In the genomic region with DNA sequence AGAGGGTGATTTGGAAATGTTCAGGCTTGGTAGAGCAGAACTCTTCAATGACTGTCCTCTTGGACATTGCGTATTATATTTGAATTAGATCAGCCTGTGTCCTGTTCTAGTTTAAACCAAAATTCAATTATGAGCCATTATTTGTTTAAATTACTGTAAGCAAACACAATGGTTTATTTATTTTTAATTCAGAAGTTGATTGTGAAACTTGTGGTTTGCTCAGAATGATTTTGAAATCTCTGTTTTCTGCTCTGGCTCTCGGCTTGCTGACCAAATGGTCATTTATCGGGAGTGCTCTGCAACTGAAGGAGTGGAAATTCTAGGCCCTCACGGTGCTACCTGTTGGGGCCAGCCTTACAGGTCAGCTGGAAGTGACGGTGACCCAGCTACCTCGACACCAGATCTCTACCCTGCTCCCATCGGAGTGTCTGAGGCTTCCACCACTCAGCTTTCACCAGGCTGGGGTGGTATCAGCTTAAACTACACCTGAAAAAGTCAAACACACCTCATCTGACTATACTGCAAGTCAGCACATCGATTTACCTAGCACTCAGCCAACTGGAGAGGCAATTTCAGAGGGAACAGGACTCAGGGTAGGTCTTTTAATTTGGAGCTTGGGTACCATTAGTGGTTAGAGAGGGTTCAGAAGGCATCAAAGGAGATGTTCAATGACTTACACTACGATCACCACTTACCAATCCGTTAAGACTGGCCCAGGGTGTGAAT, we compare ENCODE assay signal across 8 cellular contexts. TPM values are rescaled to one million over a fixed set of nuclear protein-coding genes. Genes with fewer than 3 reads are reported as not detected.
A peak's percentile ranks its signal among the peaks of the same experiment; 100 is the strongest.
DNase-seq lines count a peak whose midpoint lies in the region; ATAC-seq and TF ChIP-seq lines count a peak whose summit lies in the region.

No MANE protein-coding gene starts in this region.

- ATAC-seq in GM21515 (IDR thresholded peaks at IDR 0.05; ENCODE audit: unreplicated experiment), result no peak

- H3K27ac ChIP-seq in HUES64 (ENCODE audit: low read depth, low read length), result no peak overlapping the region
- peak overlapping the region; percentile 83 to 98 (median 92) for H3K27ac ChIP-seq in spleen

- TF ChIP-seq POLR2A in spleen (IDR thresholded peaks at IDR 0.05), result no peak

- peaks cover 14% of the 10 kb centered on the region for H3K27me3 ChIP-seq in HUES64 (ENCODE audit: insufficient read depth, low read length)
- peaks cover 20% of the 10 kb centered on the region for H3K27me3 ChIP-seq in iPS-15b (ENCODE audit: control insufficient read depth, insufficient read depth, low read length)
- no peaks in the 10 kb centered on the region for H3K27me3 ChIP-seq in spleen (replicated peaks in 1 of 7)

- CTCF ChIA-PET in activated naive CD4-positive, alpha-beta T cell treated with anti-CD3 and anti-CD28 coated beads, Interleukin-2, amount 10 ng/mL, durations not matched to agents 7 days and 5 days (lab: Charles Lee), result interaction anchor here (0.9 to 1.9 kb wide), 3 partner anchors 59 to 188 kb away, joined by 3 to 15 read pairs (median 7); no protein-coding TSS in a partner anchor

- H3K4me3 ChIP-seq in HUES64 (ENCODE audit: low read length) (peak overlapping the region; percentile 83), iPS-15b (ENCODE audit: low read depth, low read length) (peak overlapping the region; percentile 80), spleen (peak overlapping the region in 7 of 8 donors; percentile 60 to 97 (median 82))

- intact Hi-C loops in spleen (cut with DNase I; ENCODE audit: low total_unique reads), result loop anchor here (10.0 kb wide), 1 partner anchor 55 kb away; no protein-coding TSS in a partner anchor

- no peak overlapping the region for H3K9ac ChIP-seq in HUES64 (ENCODE audit: low read depth, low read length)
- no peak overlapping the region for H3K9ac ChIP-seq in iPS-15b (ENCODE audit: low read depth, low read length)

- DNase-seq in ELR (ENCODE audit: low read depth), result peak; percentile 31
- DNase-seq in activated naive CD4-positive, alpha-beta T cell treated with anti-CD3 and anti-CD28 coated beads, Interleukin-2, amount 10 ng/mL, durations not matched to agents 7 days and 5 days, result no peak
- DNase-seq in spleen, result no peak
- no peak for DNase-seq in GM19238 (ENCODE audit: insufficient read length, low spot score)
- no peak for DNase-seq in ecto neural progenitor cell (ENCODE audit: low spot score)

- H3K27ac Mint-ChIP-seq in activated naive CD4-positive, alpha-beta T cell treated with anti-CD3 and anti-CD28 coated beads, Interleukin-2, amount 10 ng/mL, durations not matched to agents 7 days and 5 days, result peak overlapping the region; percentile 91

- peak overlapping the region; percentile 77 for H3K4me3 Mint-ChIP-seq in activated naive CD4-positive, alpha-beta T cell treated with anti-CD3 and anti-CD28 coated beads, Interleukin-2, amount 10 ng/mL, durations not matched to agents 7 days and 5 days

- H3K36me3 ChIP-seq in HUES64 (ENCODE audit: insufficient read depth, low read length) (no peaks in the 10 kb centered on the region), iPS-15b (ENCODE audit: control insufficient read depth, insufficient read depth, low read length) (no peaks in the 10 kb centered on the region), spleen (no peaks in the 10 kb centered on the region)

- H3K9me3 ChIP-seq in HUES64 (ENCODE audit: insufficient read depth, low read depth, low read length) (no peaks in the 10 kb centered on the region), iPS-15b (ENCODE audit: control insufficient read depth, insufficient read depth, low read length) (no peaks in the 10 kb centered on the region), spleen (no peaks in the 10 kb centered on the region)

- H3K36me3 Mint-ChIP-seq in activated naive CD4-positive, alpha-beta T cell treated with anti-CD3 and anti-CD28 coated beads, Interleukin-2, amount 10 ng/mL, durations not matched to agents 7 days and 5 days, result peaks cover 2% of the 10 kb centered on the region

- H3K9me3 Mint-ChIP-seq in activated naive CD4-positive, alpha-beta T cell treated with anti-CD3 and anti-CD28 coated beads, Interleukin-2, amount 10 ng/mL, durations not matched to agents 7 days and 5 days, result peaks cover 2% of the 10 kb centered on the region

- 81% methylated on average over 8 of the region's 10 CpGs for WGBS in HUES64
- WGBS in spleen, 5 donors, result 49 to 70% (median 54%) methylated on average over 10 of the region's 10 CpGs

- peaks cover 4% of the 10 kb centered on the region; the same call in 1 of the 2 replicates for H3K4me1 ChIP-seq in HUES64 (ENCODE audit: insufficient read depth, low read length)
- peaks cover 3% of the 10 kb centered on the region for H3K4me1 ChIP-seq in iPS-15b (ENCODE audit: control insufficient read depth, insufficient read depth, low read length)
- peaks cover 4 to 39% (median 19%) of the 10 kb centered on the region in 6 donors for H3K4me1 ChIP-seq in spleen

- no peak for TF ChIP-seq CTCF in spleen (IDR thresholded peaks at IDR 0.05 in 8 of 11, conservative IDR thresholded peaks at IDR 0.05 in 3 of 11)

- peaks cover 34% of the 10 kb centered on the region for H3K4me1 Mint-ChIP-seq in activated naive CD4-positive, alpha-beta T cell treated with anti-CD3 and anti-CD28 coated beads, Interleukin-2, amount 10 ng/mL, durations not matched to agents 7 days and 5 days

- peaks cover 8% of the 10 kb centered on the region for H3K27me3 Mint-ChIP-seq in activated naive CD4-positive, alpha-beta T cell treated with anti-CD3 and anti-CD28 coated beads, Interleukin-2, amount 10 ng/mL, durations not matched to agents 7 days and 5 days

RNA-seq across cellular contexts. Expression of a gene that starts 36.8 kb away (rescaled TPM):
- 31.7 TPM for polyA plus RNA-seq in HUES64 (2013, experiment 1 of 2)
- 39.5 TPM for polyA plus RNA-seq in HUES64 (2013, experiment 2 of 2)
- 10 to 100 TPM; 28.4 to 74.9 (median 32.1) TPM for total RNA-seq in spleen
- polyA plus RNA-seq in spleen, result 1 to 10 TPM; 3.5 to 7.8 (median 4.8) TPM
